In genomic region chr3:159711560-159712333, GRCh38 we compare ENCODE assay signal across 11 cellular contexts.
DNase-seq lines count a peak whose midpoint lies in the region; ATAC-seq and TF ChIP-seq lines count a peak whose summit lies in the region.
"Had no signal": no experiment of that assay in that cellular context is flagged by ENCODE, and none has a peak within 500 bp of the region (broad histone marks: within the 10 kb centered on the region; RNA-seq: fewer than 3 reads in every experiment).

No MANE protein-coding gene starts in this region.

- H3K27me3 ChIP-seq in uterus = no peaks in the 10 kb centered on the region

- no peaks in the 10 kb centered on the region for H3K27me3 Mint-ChIP-seq in chondrocyte (ENCODE audit: low read depth)
- H3K27me3 Mint-ChIP-seq: activated naive CD8-positive, alpha-beta T cell treated with anti-CD3 and anti-CD28 coated beads, Interleukin-2, amount 10 ng/mL, durations not matched to agents 7 days and 5 days had no signal

- no peak overlapping the region for H3K27ac ChIP-seq in uterus

- H3K9me3 Mint-ChIP-seq in chondrocyte (ENCODE audit: low read depth) = peaks cover 14% of the 10 kb centered on the region
- H3K9me3 Mint-ChIP-seq: activated naive CD8-positive, alpha-beta T cell treated with anti-CD3 and anti-CD28 coated beads, Interleukin-2, amount 10 ng/mL, durations not matched to agents 7 days and 5 days had no signal

- no peaks in the 10 kb centered on the region for H3K4me1 ChIP-seq in uterus

- intact Hi-C loops in uterus (cut with DNase I; ENCODE audit: low total_unique reads) = no loop called here

- peaks cover 8% of the 10 kb centered on the region for H3K4me1 Mint-ChIP-seq in chondrocyte (ENCODE audit: low read depth)
- H3K4me1 Mint-ChIP-seq: activated naive CD8-positive, alpha-beta T cell treated with anti-CD3 and anti-CD28 coated beads, Interleukin-2, amount 10 ng/mL, durations not matched to agents 7 days and 5 days had no signal

- no peak for ATAC-seq in HG02571 (IDR thresholded peaks at IDR 0.05; ENCODE audit: unreplicated experiment)
- ATAC-seq in GM18498 (IDR thresholded peaks at IDR 0.05; ENCODE audit: unreplicated experiment) = no peak

- H3K36me3 Mint-ChIP-seq in chondrocyte (ENCODE audit: low read depth) = peaks cover 9% of the 10 kb centered on the region
- H3K36me3 Mint-ChIP-seq: activated naive CD8-positive, alpha-beta T cell treated with anti-CD3 and anti-CD28 coated beads, Interleukin-2, amount 10 ng/mL, durations not matched to agents 7 days and 5 days had no signal

- no peak for TF ChIP-seq POLR2A in uterus (IDR thresholded peaks at IDR 0.05)

- H3K9me3 ChIP-seq in uterus = no peaks in the 10 kb centered on the region

- H3K36me3 ChIP-seq in uterus = no peaks in the 10 kb centered on the region

- peak overlapping the region; percentile 34 for H3K27ac Mint-ChIP-seq in chondrocyte (ENCODE audit: unreplicated experiment)
- H3K27ac Mint-ChIP-seq: activated naive CD8-positive, alpha-beta T cell treated with anti-CD3 and anti-CD28 coated beads, Interleukin-2, amount 10 ng/mL, durations not matched to agents 7 days and 5 days had no signal

- H3K4me3 ChIP-seq in uterus = no peak overlapping the region

- DNase-seq in LHCN-M2 (ENCODE audit: low read depth) (peak; percentile 91), chondrocyte (ENCODE audit: low spot score) (no peak), islet precursor cell (peak; percentile 75), uterus (peak; percentile 17 to 53)
- no peak for DNase-seq in activated CD4-positive, CD25-positive, alpha-beta regulatory T cell treated with anti-CD3 and anti-CD28 coated beads, Interleukin-2, amount 50 U/mL, for 72 hours
- DNase-seq: activated naive CD8-positive, alpha-beta T cell treated with anti-CD3 and anti-CD28 coated beads, Interleukin-2, amount 10 ng/mL, durations not matched to agents 7 days and 5 days; midbrain; stimulated activated CD8-positive, alpha-beta memory T cell treated with anti-CD3 and anti-CD28 coated beads, Interleukin-4, amount 100 ng/mL, for 48 hours; T-helper 9 cell had no signal

- TF ChIP-seq CTCF in chondrocyte (IDR thresholded peaks at IDR 0.05) (no peak), uterus (IDR thresholded peaks at IDR 0.05) (no peak)

- H3K4me3 Mint-ChIP-seq in chondrocyte (ENCODE audit: unreplicated experiment) = no peak overlapping the region
- H3K4me3 Mint-ChIP-seq: activated naive CD8-positive, alpha-beta T cell treated with anti-CD3 and anti-CD28 coated beads, Interleukin-2, amount 10 ng/mL, durations not matched to agents 7 days and 5 days had no signal

Comparison
In these comparisons a context has a peak if more than half of its experiments do, and no peak if none do; other contexts are left out.
1. DNase-seq: peak in LHCN-M2 (single experiment), islet precursor cell (single experiment) and uterus (2 of 2); none in chondrocyte (single experiment) and activated CD4-positive, CD25-positive, alpha-beta regulatory T cell treated with anti-CD3 and anti-CD28 coated beads, Interleukin-2, amount 50 U/mL, for 72 hours (single experiment).